ENCODE assay signal across 2 cellular contexts in the genomic region with DNA sequence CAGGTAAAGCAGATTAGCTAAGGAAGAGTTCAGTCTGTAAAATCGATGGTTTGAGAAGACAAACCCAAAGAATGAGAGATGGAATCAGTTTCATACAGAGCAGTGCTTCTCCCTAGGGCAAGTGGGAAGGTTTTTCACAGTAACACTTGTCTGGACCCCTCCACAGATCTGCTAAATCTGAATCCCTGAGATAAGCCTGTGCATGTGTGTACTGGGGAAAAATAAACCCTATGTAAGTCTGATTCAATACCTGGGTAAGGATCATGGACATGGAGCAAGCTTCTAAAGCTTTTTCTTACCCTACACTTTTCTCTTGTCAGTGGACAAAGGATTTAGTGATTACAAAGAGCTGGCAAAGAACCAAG.
TF ChIP-seq lines count a peak whose summit lies in the region.

No MANE protein-coding gene starts in this region.

TF ChIP-seq in GM23338, 12 proteins besides CTCF, POLR2A, EP300 and RAD21 (continued from another document):
- no peak for TF ChIP-seq ZNF114 (CRISPR knock-in tag; IDR thresholded peaks at IDR 0.05)
- TF ChIP-seq, protein P1, sequence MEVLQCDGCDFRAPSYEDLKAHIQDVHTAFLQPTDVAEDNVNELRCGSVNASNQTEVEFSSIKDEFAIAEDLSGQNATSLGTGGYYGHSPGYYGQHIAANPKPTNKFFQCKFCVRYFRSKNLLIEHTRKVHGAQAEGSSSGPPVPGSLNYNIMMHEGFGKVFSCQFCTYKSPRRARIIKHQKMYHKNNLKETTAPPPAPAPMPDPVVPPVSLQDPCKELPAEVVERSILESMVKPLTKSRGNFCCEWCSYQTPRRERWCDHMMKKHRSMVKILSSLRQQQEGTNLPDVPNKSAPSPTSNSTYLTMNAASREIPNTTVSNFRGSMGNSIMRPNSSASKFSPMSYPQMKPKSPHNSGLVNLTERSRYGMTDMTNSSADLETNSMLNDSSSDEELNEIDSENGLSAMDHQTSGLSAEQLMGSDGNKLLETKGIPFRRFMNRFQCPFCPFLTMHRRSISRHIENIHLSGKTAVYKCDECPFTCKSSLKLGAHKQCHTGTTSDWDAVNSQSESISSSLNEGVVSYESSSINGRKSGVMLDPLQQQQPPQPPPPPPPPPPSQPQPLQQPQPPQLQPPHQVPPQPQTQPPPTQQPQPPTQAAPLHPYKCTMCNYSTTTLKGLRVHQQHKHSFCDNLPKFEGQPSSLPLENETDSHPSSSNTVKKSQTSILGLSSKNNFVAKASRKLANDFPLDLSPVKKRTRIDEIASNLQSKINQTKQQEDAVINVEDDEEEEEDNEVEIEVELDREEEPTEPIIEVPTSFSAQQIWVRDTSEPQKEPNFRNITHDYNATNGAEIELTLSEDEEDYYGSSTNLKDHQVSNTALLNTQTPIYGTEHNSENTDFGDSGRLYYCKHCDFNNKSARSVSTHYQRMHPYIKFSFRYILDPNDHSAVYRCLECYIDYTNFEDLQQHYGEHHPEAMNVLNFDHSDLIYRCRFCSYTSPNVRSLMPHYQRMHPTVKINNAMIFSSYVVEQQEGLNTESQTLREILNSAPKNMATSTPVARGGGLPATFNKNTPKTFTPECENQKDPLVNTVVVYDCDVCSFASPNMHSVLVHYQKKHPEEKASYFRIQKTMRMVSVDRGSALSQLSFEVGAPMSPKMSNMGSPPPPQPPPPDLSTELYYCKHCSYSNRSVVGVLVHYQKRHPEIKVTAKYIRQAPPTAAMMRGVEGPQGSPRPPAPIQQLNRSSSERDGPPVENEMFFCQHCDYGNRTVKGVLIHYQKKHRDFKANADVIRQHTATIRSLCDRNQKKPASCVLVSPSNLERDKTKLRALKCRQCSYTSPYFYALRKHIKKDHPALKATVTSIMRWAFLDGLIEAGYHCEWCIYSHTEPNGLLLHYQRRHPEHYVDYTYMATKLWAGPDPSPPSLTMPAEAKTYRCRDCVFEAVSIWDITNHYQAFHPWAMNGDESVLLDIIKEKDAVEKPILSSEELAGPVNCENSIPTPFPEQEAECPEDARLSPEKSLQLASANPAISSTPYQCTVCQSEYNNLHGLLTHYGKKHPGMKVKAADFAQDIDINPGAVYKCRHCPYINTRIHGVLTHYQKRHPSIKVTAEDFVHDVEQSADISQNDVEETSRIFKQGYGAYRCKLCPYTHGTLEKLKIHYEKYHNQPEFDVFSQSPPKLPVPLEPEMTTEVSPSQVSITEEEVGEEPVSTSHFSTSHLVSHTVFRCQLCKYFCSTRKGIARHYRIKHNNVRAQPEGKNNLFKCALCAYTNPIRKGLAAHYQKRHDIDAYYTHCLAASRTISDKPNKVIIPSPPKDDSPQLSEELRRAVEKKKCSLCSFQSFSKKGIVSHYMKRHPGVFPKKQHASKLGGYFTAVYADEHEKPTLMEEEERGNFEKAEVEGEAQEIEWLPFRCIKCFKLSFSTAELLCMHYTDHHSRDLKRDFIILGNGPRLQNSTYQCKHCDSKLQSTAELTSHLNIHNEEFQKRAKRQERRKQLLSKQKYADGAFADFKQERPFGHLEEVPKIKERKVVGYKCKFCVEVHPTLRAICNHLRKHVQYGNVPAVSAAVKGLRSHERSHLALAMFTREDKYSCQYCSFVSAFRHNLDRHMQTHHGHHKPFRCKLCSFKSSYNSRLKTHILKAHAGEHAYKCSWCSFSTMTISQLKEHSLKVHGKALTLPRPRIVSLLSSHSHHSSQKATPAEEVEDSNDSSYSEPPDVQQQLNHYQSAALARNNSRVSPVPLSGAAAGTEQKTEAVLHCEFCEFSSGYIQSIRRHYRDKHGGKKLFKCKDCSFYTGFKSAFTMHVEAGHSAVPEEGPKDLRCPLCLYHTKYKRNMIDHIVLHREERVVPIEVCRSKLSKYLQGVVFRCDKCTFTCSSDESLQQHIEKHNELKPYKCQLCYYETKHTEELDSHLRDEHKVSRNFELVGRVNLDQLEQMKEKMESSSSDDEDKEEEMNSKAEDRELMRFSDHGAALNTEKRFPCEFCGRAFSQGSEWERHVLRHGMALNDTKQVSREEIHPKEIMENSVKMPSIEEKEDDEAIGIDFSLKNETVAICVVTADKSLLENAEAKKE (CRISPR knock-in tag; IDR thresholded peaks at IDR 0.05), result no peak
- TF ChIP-seq CREB1 (CRISPR knock-in tag; IDR thresholded peaks at IDR 0.05; ENCODE audit: low read depth), result no peak
- TF ChIP-seq, protein P2, sequence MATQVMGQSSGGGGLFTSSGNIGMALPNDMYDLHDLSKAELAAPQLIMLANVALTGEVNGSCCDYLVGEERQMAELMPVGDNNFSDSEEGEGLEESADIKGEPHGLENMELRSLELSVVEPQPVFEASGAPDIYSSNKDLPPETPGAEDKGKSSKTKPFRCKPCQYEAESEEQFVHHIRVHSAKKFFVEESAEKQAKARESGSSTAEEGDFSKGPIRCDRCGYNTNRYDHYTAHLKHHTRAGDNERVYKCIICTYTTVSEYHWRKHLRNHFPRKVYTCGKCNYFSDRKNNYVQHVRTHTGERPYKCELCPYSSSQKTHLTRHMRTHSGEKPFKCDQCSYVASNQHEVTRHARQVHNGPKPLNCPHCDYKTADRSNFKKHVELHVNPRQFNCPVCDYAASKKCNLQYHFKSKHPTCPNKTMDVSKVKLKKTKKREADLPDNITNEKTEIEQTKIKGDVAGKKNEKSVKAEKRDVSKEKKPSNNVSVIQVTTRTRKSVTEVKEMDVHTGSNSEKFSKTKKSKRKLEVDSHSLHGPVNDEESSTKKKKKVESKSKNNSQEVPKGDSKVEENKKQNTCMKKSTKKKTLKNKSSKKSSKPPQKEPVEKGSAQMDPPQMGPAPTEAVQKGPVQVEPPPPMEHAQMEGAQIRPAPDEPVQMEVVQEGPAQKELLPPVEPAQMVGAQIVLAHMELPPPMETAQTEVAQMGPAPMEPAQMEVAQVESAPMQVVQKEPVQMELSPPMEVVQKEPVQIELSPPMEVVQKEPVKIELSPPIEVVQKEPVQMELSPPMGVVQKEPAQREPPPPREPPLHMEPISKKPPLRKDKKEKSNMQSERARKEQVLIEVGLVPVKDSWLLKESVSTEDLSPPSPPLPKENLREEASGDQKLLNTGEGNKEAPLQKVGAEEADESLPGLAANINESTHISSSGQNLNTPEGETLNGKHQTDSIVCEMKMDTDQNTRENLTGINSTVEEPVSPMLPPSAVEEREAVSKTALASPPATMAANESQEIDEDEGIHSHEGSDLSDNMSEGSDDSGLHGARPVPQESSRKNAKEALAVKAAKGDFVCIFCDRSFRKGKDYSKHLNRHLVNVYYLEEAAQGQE (IDR thresholded peaks at IDR 0.05; ENCODE audit: unreplicated experiment), result no peak
- TF ChIP-seq JUNB (IDR thresholded peaks at IDR 0.05; ENCODE audit: unreplicated experiment), result no peak
- TF ChIP-seq POLR2AphosphoS5 (IDR thresholded peaks at IDR 0.05; ENCODE audit: low read depth), result no peak
- TF ChIP-seq NANOG (IDR thresholded peaks at IDR 0.05; ENCODE audit: borderline replicate concordance), result no peak
- no peak for TF ChIP-seq STAT1 (IDR thresholded peaks at IDR 0.05; ENCODE audit: unreplicated experiment)
- TF ChIP-seq EZH2phosphoT487 (IDR thresholded peaks at IDR 0.05; ENCODE audit: unreplicated experiment), result no peak
- no peak for TF ChIP-seq ZNF331 (CRISPR knock-in tag; IDR thresholded peaks at IDR 0.05; ENCODE audit: low read depth)

TF ChIP-seq in SK-N-SH treated with all-trans-retinoic acid at 6 μM for 48 hours, 23 proteins besides CTCF, POLR2A, EP300 and RAD21 (continued from another document):
- TF ChIP-seq, protein P3, sequence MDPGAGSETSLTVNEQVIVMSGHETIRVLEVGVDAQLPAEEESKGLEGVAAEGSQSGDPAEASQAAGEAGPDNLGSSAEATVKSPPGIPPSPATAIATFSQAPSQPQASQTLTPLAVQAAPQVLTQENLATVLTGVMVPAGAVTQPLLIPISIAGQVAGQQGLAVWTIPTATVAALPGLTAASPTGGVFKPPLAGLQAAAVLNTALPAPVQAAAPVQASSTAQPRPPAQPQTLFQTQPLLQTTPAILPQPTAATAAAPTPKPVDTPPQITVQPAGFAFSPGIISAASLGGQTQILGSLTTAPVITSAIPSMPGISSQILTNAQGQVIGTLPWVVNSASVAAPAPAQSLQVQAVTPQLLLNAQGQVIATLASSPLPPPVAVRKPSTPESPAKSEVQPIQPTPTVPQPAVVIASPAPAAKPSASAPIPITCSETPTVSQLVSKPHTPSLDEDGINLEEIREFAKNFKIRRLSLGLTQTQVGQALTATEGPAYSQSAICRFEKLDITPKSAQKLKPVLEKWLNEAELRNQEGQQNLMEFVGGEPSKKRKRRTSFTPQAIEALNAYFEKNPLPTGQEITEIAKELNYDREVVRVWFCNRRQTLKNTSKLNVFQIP (CRISPR knock-in tag; IDR thresholded peaks at IDR 0.05; ENCODE audit: borderline replicate concordance, low read depth), result no peak
- TF ChIP-seq PPARA (CRISPR knock-in tag; IDR thresholded peaks at IDR 0.05; ENCODE audit: borderline replicate concordance) (no peak), CSDC2 (CRISPR knock-in tag; IDR thresholded peaks at IDR 0.05) (no peak), ESRRG (CRISPR knock-in tag; IDR thresholded peaks at IDR 0.05) (no peak), ZNF70 (CRISPR knock-in tag; IDR thresholded peaks at IDR 0.05) (no peak), ARNTL (CRISPR knock-in tag; IDR thresholded peaks at IDR 0.05; ENCODE audit: borderline replicate concordance, low read depth) (no peak), TOX (CRISPR knock-in tag; IDR thresholded peaks at IDR 0.05; ENCODE audit: borderline replicate concordance) (no peak), ZNF8 (CRISPR knock-in tag; IDR thresholded peaks at IDR 0.05) (no peak), TCF4 (CRISPR knock-in tag; IDR thresholded peaks at IDR 0.05; ENCODE audit: borderline replicate concordance) (no peak), ZNF565 (CRISPR knock-in tag; conservative IDR thresholded peaks at IDR 0.05; ENCODE audit: low read depth) (no peak), GLIS3 (CRISPR knock-in tag; IDR thresholded peaks at IDR 0.05) (no peak), ZFP3 (CRISPR knock-in tag; IDR thresholded peaks at IDR 0.05) (no peak), BACH2 (CRISPR knock-in tag; IDR thresholded peaks at IDR 0.05; ENCODE audit: borderline replicate concordance) (no peak), ISL1 (CRISPR knock-in tag; IDR thresholded peaks at IDR 0.05) (no peak), SNAI2 (CRISPR knock-in tag; IDR thresholded peaks at IDR 0.05) (no peak)
- TF ChIP-seq, protein P4, sequence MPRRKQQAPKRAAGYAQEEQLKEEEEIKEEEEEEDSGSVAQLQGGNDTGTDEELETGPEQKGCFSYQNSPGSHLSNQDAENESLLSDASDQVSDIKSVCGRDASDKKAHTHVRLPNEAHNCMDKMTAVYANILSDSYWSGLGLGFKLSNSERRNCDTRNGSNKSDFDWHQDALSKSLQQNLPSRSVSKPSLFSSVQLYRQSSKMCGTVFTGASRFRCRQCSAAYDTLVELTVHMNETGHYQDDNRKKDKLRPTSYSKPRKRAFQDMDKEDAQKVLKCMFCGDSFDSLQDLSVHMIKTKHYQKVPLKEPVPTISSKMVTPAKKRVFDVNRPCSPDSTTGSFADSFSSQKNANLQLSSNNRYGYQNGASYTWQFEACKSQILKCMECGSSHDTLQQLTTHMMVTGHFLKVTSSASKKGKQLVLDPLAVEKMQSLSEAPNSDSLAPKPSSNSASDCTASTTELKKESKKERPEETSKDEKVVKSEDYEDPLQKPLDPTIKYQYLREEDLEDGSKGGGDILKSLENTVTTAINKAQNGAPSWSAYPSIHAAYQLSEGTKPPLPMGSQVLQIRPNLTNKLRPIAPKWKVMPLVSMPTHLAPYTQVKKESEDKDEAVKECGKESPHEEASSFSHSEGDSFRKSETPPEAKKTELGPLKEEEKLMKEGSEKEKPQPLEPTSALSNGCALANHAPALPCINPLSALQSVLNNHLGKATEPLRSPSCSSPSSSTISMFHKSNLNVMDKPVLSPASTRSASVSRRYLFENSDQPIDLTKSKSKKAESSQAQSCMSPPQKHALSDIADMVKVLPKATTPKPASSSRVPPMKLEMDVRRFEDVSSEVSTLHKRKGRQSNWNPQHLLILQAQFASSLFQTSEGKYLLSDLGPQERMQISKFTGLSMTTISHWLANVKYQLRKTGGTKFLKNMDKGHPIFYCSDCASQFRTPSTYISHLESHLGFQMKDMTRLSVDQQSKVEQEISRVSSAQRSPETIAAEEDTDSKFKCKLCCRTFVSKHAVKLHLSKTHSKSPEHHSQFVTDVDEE (CRISPR knock-in tag; IDR thresholded peaks at IDR 0.05), result no peak
- TF ChIP-seq, protein P5, sequence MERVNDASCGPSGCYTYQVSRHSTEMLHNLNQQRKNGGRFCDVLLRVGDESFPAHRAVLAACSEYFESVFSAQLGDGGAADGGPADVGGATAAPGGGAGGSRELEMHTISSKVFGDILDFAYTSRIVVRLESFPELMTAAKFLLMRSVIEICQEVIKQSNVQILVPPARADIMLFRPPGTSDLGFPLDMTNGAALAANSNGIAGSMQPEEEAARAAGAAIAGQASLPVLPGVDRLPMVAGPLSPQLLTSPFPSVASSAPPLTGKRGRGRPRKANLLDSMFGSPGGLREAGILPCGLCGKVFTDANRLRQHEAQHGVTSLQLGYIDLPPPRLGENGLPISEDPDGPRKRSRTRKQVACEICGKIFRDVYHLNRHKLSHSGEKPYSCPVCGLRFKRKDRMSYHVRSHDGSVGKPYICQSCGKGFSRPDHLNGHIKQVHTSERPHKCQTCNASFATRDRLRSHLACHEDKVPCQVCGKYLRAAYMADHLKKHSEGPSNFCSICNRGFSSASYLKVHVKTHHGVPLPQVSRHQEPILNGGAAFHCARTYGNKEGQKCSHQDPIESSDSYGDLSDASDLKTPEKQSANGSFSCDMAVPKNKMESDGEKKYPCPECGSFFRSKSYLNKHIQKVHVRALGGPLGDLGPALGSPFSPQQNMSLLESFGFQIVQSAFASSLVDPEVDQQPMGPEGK (CRISPR knock-in tag; IDR thresholded peaks at IDR 0.05; ENCODE audit: borderline replicate concordance), result no peak
- TF ChIP-seq, protein P6, sequence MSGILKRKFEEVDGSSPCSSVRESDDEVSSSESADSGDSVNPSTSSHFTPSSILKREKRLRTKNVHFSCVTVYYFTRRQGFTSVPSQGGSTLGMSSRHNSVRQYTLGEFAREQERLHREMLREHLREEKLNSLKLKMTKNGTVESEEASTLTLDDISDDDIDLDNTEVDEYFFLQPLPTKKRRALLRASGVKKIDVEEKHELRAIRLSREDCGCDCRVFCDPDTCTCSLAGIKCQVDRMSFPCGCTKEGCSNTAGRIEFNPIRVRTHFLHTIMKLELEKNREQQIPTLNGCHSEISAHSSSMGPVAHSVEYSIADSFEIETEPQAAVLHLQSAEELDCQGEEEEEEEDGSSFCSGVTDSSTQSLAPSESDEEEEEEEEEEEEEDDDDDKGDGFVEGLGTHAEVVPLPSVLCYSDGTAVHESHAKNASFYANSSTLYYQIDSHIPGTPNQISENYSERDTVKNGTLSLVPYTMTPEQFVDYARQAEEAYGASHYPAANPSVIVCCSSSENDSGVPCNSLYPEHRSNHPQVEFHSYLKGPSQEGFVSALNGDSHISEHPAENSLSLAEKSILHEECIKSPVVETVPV (CRISPR knock-in tag; IDR thresholded peaks at IDR 0.05), result no peak
- TF ChIP-seq, protein P7, sequence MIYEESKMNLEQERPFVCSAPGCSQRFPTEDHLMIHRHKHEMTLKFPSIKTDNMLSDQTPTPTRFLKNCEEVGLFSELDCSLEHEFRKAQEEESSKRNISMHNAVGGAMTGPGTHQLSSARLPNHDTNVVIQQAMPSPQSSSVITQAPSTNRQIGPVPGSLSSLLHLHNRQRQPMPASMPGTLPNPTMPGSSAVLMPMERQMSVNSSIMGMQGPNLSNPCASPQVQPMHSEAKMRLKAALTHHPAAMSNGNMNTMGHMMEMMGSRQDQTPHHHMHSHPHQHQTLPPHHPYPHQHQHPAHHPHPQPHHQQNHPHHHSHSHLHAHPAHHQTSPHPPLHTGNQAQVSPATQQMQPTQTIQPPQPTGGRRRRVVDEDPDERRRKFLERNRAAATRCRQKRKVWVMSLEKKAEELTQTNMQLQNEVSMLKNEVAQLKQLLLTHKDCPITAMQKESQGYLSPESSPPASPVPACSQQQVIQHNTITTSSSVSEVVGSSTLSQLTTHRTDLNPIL (CRISPR knock-in tag; IDR thresholded peaks at IDR 0.05; ENCODE audit: low read depth), result no peak
